8 cellular contexts compared by ENCODE assay signal in genomic region chr6:158703840-158704822, GRCh38. TPM values are rescaled to one million over a fixed set of nuclear protein-coding genes. Genes with fewer than 3 reads are reported as not detected.
DNase-seq lines count a peak whose midpoint lies in the region; ATAC-seq and TF ChIP-seq lines count a peak whose summit lies in the region.

No MANE protein-coding gene starts in this region.

- ATAC-seq in right cardiac atrium (peak; percentile 89 to 90), aorta (ENCODE audit: low FRiP score) (peak; percentile 95)

- H3K9ac ChIP-seq in Loucy (ENCODE audit: low read depth, low read length, poor library complexity, severe bottlenecking) (peak overlapping the region; percentile 43), rectal smooth muscle tissue (ENCODE audit: low read length) (no peak overlapping the region)

- intact Hi-C loops in right cardiac atrium (cut with DNase I) (loop anchor here in 3 of 4 donors (2.0 to 10.0 kb wide), 4 partner anchors 111 to 401 kb away; partner anchors contain the start of gene EZR (in 3 of the 3)), aorta (cut with DNase I) (loop anchor here (1.0 to 10.0 kb wide), 4 partner anchors 111 to 487 kb away; partner anchors contain the start of gene EZR (in 2 of the 2))

- peak overlapping the region; percentile 92 for H3K4me2 ChIP-seq in Loucy (ENCODE audit: low read depth, low read length, poor library complexity, severe bottlenecking)

- H3K4me3 ChIP-seq in GM12864 (ENCODE audit: low read depth, low read length) = peak overlapping the region; percentile 49
- peak overlapping the region; percentile 16 for H3K4me3 ChIP-seq in HAP-1
- peak overlapping the region; percentile 70 for H3K4me3 ChIP-seq in Loucy (ENCODE audit: low read length, poor library complexity, severe bottlenecking)
- H3K4me3 ChIP-seq in right cardiac atrium (ENCODE audit: low read length) = peak overlapping the region; percentile 15
- peak overlapping the region; percentile 80 for H3K4me3 ChIP-seq in rectal smooth muscle tissue (ENCODE audit: low read length)
- H3K4me3 ChIP-seq in aorta (ENCODE audit: low read length in 2 of 2) = no peak overlapping the region

- in situ Hi-C loops in HAP-1 (cut with MboI; ENCODE audit: low sequenced_read_pairs) = loop anchor here (10.0 to 25.0 kb wide), 2 partner anchors 271 to 408 kb away; no protein-coding TSS in a partner anchor

- H3K79me2 ChIP-seq in Loucy (ENCODE audit: insufficient read depth, low read length) = no peaks in the 10 kb centered on the region

- H3K36me3 ChIP-seq in HAP-1 (replicated peaks) = no peaks in the 10 kb centered on the region
- H3K36me3 ChIP-seq in Loucy (ENCODE audit: insufficient read depth, low read length) = no peaks in the 10 kb centered on the region
- H3K36me3 ChIP-seq in rectal smooth muscle tissue (ENCODE audit: control insufficient read depth, insufficient read depth, low read length) = no peaks in the 10 kb centered on the region
- no peaks in the 10 kb centered on the region for H3K36me3 ChIP-seq in aorta (ENCODE audit: control insufficient read depth in 1 of 2, insufficient read depth in 2 of 2, low read length in 1 of 2)

- H3K9me3 ChIP-seq in HAP-1 (no peaks in the 10 kb centered on the region), Loucy (ENCODE audit: insufficient read depth, low read depth, low read length) (no peaks in the 10 kb centered on the region), right cardiac atrium (ENCODE audit: control insufficient read depth, low read length) (no peaks in the 10 kb centered on the region), aorta (ENCODE audit: control insufficient read depth, low read length) (no peaks in the 10 kb centered on the region)

- H3K27me3 ChIP-seq in HAP-1 (ENCODE audit: low read depth) (no peaks in the 10 kb centered on the region), Loucy (ENCODE audit: insufficient read depth, low read length, poor library complexity, severe bottlenecking) (no peaks in the 10 kb centered on the region), right cardiac atrium (ENCODE audit: control insufficient read depth, insufficient read depth) (no peaks in the 10 kb centered on the region), rectal smooth muscle tissue (ENCODE audit: control insufficient read depth, insufficient read depth, low read length) (no peaks in the 10 kb centered on the region), aorta (ENCODE audit: control insufficient read depth in 1 of 2, insufficient read depth in 2 of 2, low read length in 1 of 2) (no peaks in the 10 kb centered on the region)

- H3K4me1 ChIP-seq in HAP-1 (peaks cover 3% of the 10 kb centered on the region), Loucy (ENCODE audit: insufficient read depth, low read length, poor library complexity, severe bottlenecking) (no peaks in the 10 kb centered on the region), right cardiac atrium (ENCODE audit: control insufficient read depth, insufficient read depth, low read length) (peaks cover 10% of the 10 kb centered on the region), rectal smooth muscle tissue (ENCODE audit: control insufficient read depth, insufficient read depth, low read length) (peaks cover 25% of the 10 kb centered on the region), aorta (ENCODE audit: control insufficient read depth in 1 of 2, insufficient read depth in 2 of 2, low read length in 2 of 2) (no peaks in the 10 kb centered on the region)

- no peaks in the 10 kb centered on the region for H3K9me2 ChIP-seq in Loucy (replicated peaks; ENCODE audit: low read depth, low read length)

- H3F3A ChIP-seq in Loucy (ENCODE audit: low read depth) = no peaks in the 10 kb centered on the region

- H2AFZ ChIP-seq in Loucy (ENCODE audit: low read length) = peak overlapping the region; percentile 93

- peak overlapping the region; percentile 3 for H3K27ac ChIP-seq in right cardiac atrium (ENCODE audit: low read length)
- H3K27ac ChIP-seq in rectal smooth muscle tissue (ENCODE audit: low read depth, low read length) = no peak overlapping the region
- H3K27ac ChIP-seq in aorta (ENCODE audit: low read depth in 1 of 2, low read length in 2 of 2) = no peak overlapping the region

- no peaks in the 10 kb centered on the region for H4K20me1 ChIP-seq in Loucy (ENCODE audit: insufficient read depth, low read length, poor library complexity, severe bottlenecking)

- DNase-seq in GM12864 (ENCODE audit: low read depth) (no peak), HAP-1 (ENCODE audit: low spot score in 2 of 2) (peak; percentile 70 to 91), T-helper 1 cell (peak; percentile 48 to 72 (median 69)), amniotic stem cell (lab: John Stamatoyannopoulos, UW) (peak; percentile 28), right cardiac atrium (peak; percentile 88 to 95 (median 95)), aorta (peak; percentile 85 to 95)

- WGBS in right cardiac atrium = 9% methylated on average over 42 of the region's 42 CpGs
- 8 to 9% methylated on average over 42 of the region's 42 CpGs for WGBS in aorta, 2 donors

- TF ChIP-seq CTCF in GM12864 (IDR thresholded peaks at IDR 0.05; ENCODE audit: low read depth, low read length, missing control alignments) (peak; percentile 91), Loucy (conservative IDR thresholded peaks at IDR 0.05; ENCODE audit: low read length) (peak; percentile 97)

RNA-seq across cellular contexts. Expression of gene SYTL3, which starts 54.3 kb away (rescaled TPM):
- total RNA-seq in right cardiac atrium (10 to 100 TPM in 2 of 4 donors, 1 to 10 TPM in 2; 5.1 to 10.4 (median 10.0) TPM), aorta (1 to 10 TPM; 3.9 to 4.7 TPM)
- polyA plus RNA-seq in right cardiac atrium (5.0 TPM), aorta (1 to 10 TPM in 1 of 2 donors, under 1 TPM in 1; 0.64 to 1.0 TPM)

RNA-seq across cellular contexts. Expression of gene DYNLT1, which starts 59.6 kb away (rescaled TPM):
- 100 to 1,000 TPM in 3 of 4 donors, 10 to 100 TPM in 1; 97.7 to 115 (median 105) TPM for total RNA-seq in right cardiac atrium
- 148 TPM for polyA plus RNA-seq in right cardiac atrium
- 10 to 100 TPM; 78.6 to 87.6 TPM for total RNA-seq in aorta
- 100 to 1,000 TPM in 1 of 2 donors, 10 to 100 TPM in 1; 92.9 to 211 TPM for polyA plus RNA-seq in aorta

Comparison
In these comparisons a context has a peak if more than half of its experiments do, and no peak if none do; other contexts are left out.
1. H3K4me3 ChIP-seq: peak in GM12864 (single experiment), HAP-1 (single experiment), Loucy (single experiment), right cardiac atrium (single experiment) and rectal smooth muscle tissue (single experiment); none in aorta (0 of 2).